Comparison of ENCODE assay signal across 37 cellular contexts in the genomic region with DNA sequence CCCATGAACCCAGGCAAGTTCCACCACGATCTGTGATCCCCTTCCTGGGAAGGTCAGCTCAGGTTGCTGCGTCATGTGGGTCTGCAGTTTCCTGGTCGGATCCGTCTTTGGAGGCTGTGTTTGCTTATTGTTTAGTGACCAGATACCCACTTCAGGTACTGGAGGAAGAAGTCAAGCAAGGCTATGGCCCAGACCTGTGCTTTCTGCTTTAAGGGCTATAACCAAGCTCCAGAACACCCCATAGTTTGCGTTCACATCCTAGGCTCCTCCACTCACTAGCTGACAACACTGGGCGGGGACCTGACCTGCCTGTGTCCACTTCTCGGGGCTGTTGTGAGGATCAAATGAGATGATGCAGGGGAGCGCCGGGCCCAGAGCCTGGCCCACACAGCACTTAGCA. TPM values are rescaled to one million over a fixed set of nuclear protein-coding genes. Genes with fewer than 3 reads are reported as not detected.
"Had no signal": no experiment of that assay in that cellular context is flagged by ENCODE, and none has a peak within 500 bp of the region (broad histone marks: within the 10 kb centered on the region; RNA-seq: fewer than 3 reads in every experiment).

No MANE protein-coding gene starts in this region.

- DNase-seq: activated CD4-positive, alpha-beta T cell treated with anti-CD3 and anti-CD28 coated beads for 48 hours; activated gamma-delta T cell; activated naive CD4-positive, alpha-beta T cell treated with anti-CD3 and anti-CD28 coated beads, Interleukin-2, amount 10 ng/mL, durations not matched to agents 7 days and 5 days; activated naive CD8-positive, alpha-beta T cell treated with anti-CD3 and anti-CD28 coated beads, Interleukin-2, amount 10 ng/mL, durations not matched to agents 7 days and 5 days; activated T-cell treated with anti-CD3 and anti-CD28 coated beads, Interleukin-2, amount 50 U/mL, for 1 hour; dorsolateral prefrontal cortex; effector memory CD8-positive, alpha-beta T cell; hippocampal formation; left cardiac atrium; mammary epithelial cell; naive B cell; nephron progenitor cell; pancreas; retina; spleen; stimulated activated CD4-positive, alpha-beta T cell treated with anti-CD3 and anti-CD28 coated beads, Interleukin-2, amount 100 ng/mL, for 48 hours; stimulated activated naive CD8-positive, alpha-beta T cell treated with anti-CD3 and anti-CD28 coated beads, Interleukin-15, Interleukin-2, amounts not matched to agents 100 U/mL and 50 U/mL, for 24 hours; T-helper 17 cell; T1000; testis; trophoblast cell; WERI-Rb-1 had no signal

- H3K4me1 ChIP-seq: ascending aorta, gastroesophageal sphincter, pancreas, prostate gland, testis had no signal

- ATAC-seq: activated CD4-positive, CD25-positive, alpha-beta regulatory T cell treated with anti-CD3 and anti-CD28 coated beads, Interleukin-2, amount 50 U/mL, for 24 hours; effector memory CD8-positive, alpha-beta T cell; gastroesophageal sphincter; left cardiac atrium; pancreas; stimulated activated naive CD8-positive, alpha-beta T cell treated with anti-CD3 and anti-CD28 coated beads, Interleukin-15, Interleukin-2, amounts not matched to agents 100 U/mL and 50 U/mL, for 24 hours; T-helper 17 cell had no signal

- H3K27ac ChIP-seq: ascending aorta, cardiac muscle cell, coronary artery, gastroesophageal sphincter, neutrophil, pancreas, prostate gland, spleen, testis, WERI-Rb-1 had no signal

- H3K27me3 ChIP-seq: ascending aorta, pancreas, testis had no signal

- H3K36me3 ChIP-seq: ascending aorta, cardiac muscle cell, gastroesophageal sphincter, neutrophil, pancreas, prostate gland, spleen, WERI-Rb-1 had no signal

- H3K9me3 ChIP-seq: ascending aorta, gastroesophageal sphincter, neutrophil, pancreas, prostate gland, spleen, testis had no signal

- FAIRE-seq: endothelial cell of umbilical vein, keratinocyte, pancreas, urothelium cell line had no signal

- H3K4me3 ChIP-seq: ascending aorta, cardiac muscle cell, coronary artery, dorsolateral prefrontal cortex, gastroesophageal sphincter, pancreas, prostate gland, spleen, testis had no signal

RNA-seq across cellular contexts. Expression of a gene that starts 44.0 kb away (rescaled TPM):
- total RNA-seq: ascending aorta, cardiac muscle cell, cerebellum, endothelial cell of umbilical vein, fibroblast of lung, fibroblast of villous mesenchyme, liver, mammary epithelial cell, mesothelial cell of epicardium had no signal
- polyA plus RNA-seq: cardiac muscle cell, endothelial cell of umbilical vein, fibroblast of lung, keratinocyte, mammary epithelial cell had no signal
